In genomic region chr1:97120821-97121220, GRCh38 we compare ENCODE assay signal across 19 cellular contexts.
A peak's percentile ranks its signal among the peaks of the same experiment; 100 is the strongest.
DNase-seq lines count a peak whose midpoint lies in the region; ATAC-seq and TF ChIP-seq lines count a peak whose summit lies in the region.
"Had no signal": no experiment of that assay in that cellular context is flagged by ENCODE, and none has a peak within 500 bp of the region (broad histone marks: within the 10 kb centered on the region; RNA-seq: fewer than 3 reads in every experiment).

No MANE protein-coding gene starts in this region.

- no peak overlapping the region for H3K9ac ChIP-seq in mesenchymal stem cell (ENCODE audit: low read length)
- H3K9ac ChIP-seq: BLaER1 treated with 17β-estradiol and CSF1 and Interleukin-3, amounts not matched to agents 10 nM and 100 nM; GM23248 had no signal

- CTCF ChIA-PET in BJ (lab: Yijun Ruan, JAX) = interaction anchor here (1.1 kb wide), 1 partner anchor 12 kb away, joined by 3 read pairs; no protein-coding TSS in a partner anchor

- DNase-seq in BJ (ENCODE audit: low read depth) (peak; percentile 38), GM04504 (ENCODE audit: low read depth) (peak; percentile 47), mesenchymal stem cell (peak; percentile 16), uterus (peak; percentile 16 to 17), DMS53 (lab: John Stamatoyannopoulos, UW) (no peak)
- DNase-seq: ACHN; CD8-positive, alpha-beta T cell; COR-L47; DMS 273 treated with DMSO at 0.1 percent for 48 hours; GDM1; GM23248; HCEC 1CT; Karpas-422; KBM-7 had no signal

- H3K27me3 ChIP-seq in BJ (ENCODE audit: control insufficient read depth, insufficient read depth, low read length) (no peaks in the 10 kb centered on the region), mesenchymal stem cell (ENCODE audit: control insufficient read depth in 1 of 2, insufficient read depth in 1 of 2, low read length in 2 of 2) (no peaks in the 10 kb centered on the region), uterus (no peaks in the 10 kb centered on the region)
- H3K27me3 ChIP-seq: BLaER1 treated with 17β-estradiol and CSF1 and Interleukin-3, amounts not matched to agents 10 nM and 100 nM had no signal

- H3K4me1 ChIP-seq in mesenchymal stem cell (ENCODE audit: control insufficient read depth, insufficient read depth, low read depth, low read length) = no peaks in the 10 kb centered on the region
- peaks cover 0 to 4% of the 10 kb centered on the region in 2 donors for H3K4me1 ChIP-seq in uterus
- H3K4me1 ChIP-seq: BLaER1 treated with 17β-estradiol and CSF1 and Interleukin-3, amounts not matched to agents 10 nM and 100 nM had no signal

- H3K4me3 ChIP-seq in BJ (ENCODE audit: low read depth, low read length) (no peak overlapping the region), mesenchymal stem cell (ENCODE audit: insufficient read depth in 1 of 2, low read depth in 1 of 2, low read length in 2 of 2) (no peak overlapping the region), uterus (no peak overlapping the region)
- H3K4me3 ChIP-seq: BLaER1 treated with 17β-estradiol and CSF1 and Interleukin-3, amounts not matched to agents 10 nM and 100 nM; GM12878; GM23248 had no signal

- POLR2A ChIA-PET in BJ (lab: Charles Lee) = no interaction called here

- no peak overlapping the region for H3K4me2 ChIP-seq in mesenchymal stem cell (ENCODE audit: low read length, poor library complexity, severe bottlenecking)
- H3K4me2 ChIP-seq: BLaER1 treated with 17β-estradiol and CSF1 and Interleukin-3, amounts not matched to agents 10 nM and 100 nM had no signal

- H3K27ac ChIP-seq in mesenchymal stem cell (ENCODE audit: low read length, poor library complexity, severe bottlenecking) (no peak overlapping the region), uterus (peak overlapping the region; percentile 38 to 46)
- H3K27ac ChIP-seq: BLaER1 treated with 17β-estradiol and CSF1 and Interleukin-3, amounts not matched to agents 10 nM and 100 nM; GM23248 had no signal

- no peak for ATAC-seq in HG03025 (IDR thresholded peaks at IDR 0.05; ENCODE audit: low FRiP score, unreplicated experiment)
- no peak for ATAC-seq in GM19351 (IDR thresholded peaks at IDR 0.05; ENCODE audit: unreplicated experiment)
- ATAC-seq: CD8-positive, alpha-beta T cell; GM12878; HepG2 had no signal

- no peak overlapping the region for H3K18ac ChIP-seq in mesenchymal stem cell (ENCODE audit: low read depth in 1 of 2, low read length in 2 of 2)

- H3K9me3 ChIP-seq in mesenchymal stem cell (ENCODE audit: control insufficient read depth, low read length) (no peaks in the 10 kb centered on the region), uterus (no peaks in the 10 kb centered on the region)
- H3K9me3 ChIP-seq: BLaER1 treated with 17β-estradiol and CSF1 and Interleukin-3, amounts not matched to agents 10 nM and 100 nM had no signal

- no peak overlapping the region for H2AK5ac ChIP-seq in mesenchymal stem cell (ENCODE audit: low read length, severe bottlenecking)

- no peak overlapping the region for H2BK120ac ChIP-seq in mesenchymal stem cell (ENCODE audit: low read depth, low read length)

- H3K4ac ChIP-seq in mesenchymal stem cell (ENCODE audit: low read depth in 1 of 2, low read length in 2 of 2) = no peak overlapping the region

- no peak overlapping the region for H4K91ac ChIP-seq in mesenchymal stem cell (ENCODE audit: low read length)

- no peak overlapping the region for H3K23ac ChIP-seq in mesenchymal stem cell (ENCODE audit: low read length in 2 of 2)

- H3K36me3 ChIP-seq in BJ (ENCODE audit: control insufficient read depth, insufficient read depth, low read length) (no peaks in the 10 kb centered on the region), mesenchymal stem cell (ENCODE audit: control insufficient read depth in 1 of 2, insufficient read depth in 2 of 2, low read depth in 1 of 2, low read length in 2 of 2) (no peaks in the 10 kb centered on the region), uterus (no peaks in the 10 kb centered on the region)

- TF ChIP-seq POLR2A in uterus (IDR thresholded peaks at IDR 0.05) = no peak

- no peak overlapping the region for H2BK5ac ChIP-seq in mesenchymal stem cell (ENCODE audit: low read depth, low read length, poor library complexity, severe bottlenecking)

- no peaks in the 10 kb centered on the region for H3K79me1 ChIP-seq in mesenchymal stem cell (replicated peaks; ENCODE audit: low read length, poor library complexity, severe bottlenecking)

- H2BK15ac ChIP-seq in mesenchymal stem cell (ENCODE audit: low read depth, poor library complexity, severe bottlenecking) = no peak overlapping the region

- no peak overlapping the region for H2BK12ac ChIP-seq in mesenchymal stem cell (ENCODE audit: low read length in 2 of 2)

- H3K14ac ChIP-seq in mesenchymal stem cell (ENCODE audit: low read length in 2 of 2) = no peak overlapping the region

- no peak overlapping the region for H4K8ac ChIP-seq in mesenchymal stem cell (ENCODE audit: low read length)

- H2AFZ ChIP-seq in mesenchymal stem cell (ENCODE audit: low read depth, low read length) = no peak overlapping the region
- H2AFZ ChIP-seq: GM23248 had no signal

- TF ChIP-seq CTCF in BJ (IDR thresholded peaks at IDR 0.05; ENCODE audit: insufficient read depth, low read depth, low read length) (no peak), uterus (IDR thresholded peaks at IDR 0.05) (no peak)

- intact Hi-C loops in uterus (cut with DNase I; ENCODE audit: low total_unique reads) = no loop called here
